ENCODE assay signal across 8 cellular contexts in genomic region chr7:102285541-102286236, GRCh38. TPM values are rescaled to one million over a fixed set of nuclear protein-coding genes. Genes with fewer than 3 reads are reported as not detected.
A peak's percentile ranks its signal among the peaks of the same experiment; 100 is the strongest.
DNase-seq lines count a peak whose midpoint lies in the region; ATAC-seq and TF ChIP-seq lines count a peak whose summit lies in the region.

No MANE protein-coding gene starts in this region.

- H3K27ac Mint-ChIP-seq in brain = peak overlapping the region in 4 of 5 experiments; percentile 48 to 78 (median 71)

- H3K27me3 Mint-ChIP-seq in brain = no peaks in the 10 kb centered on the region

- no peaks in the 10 kb centered on the region for H3K36me3 Mint-ChIP-seq in brain

- H3K27me3 ChIP-seq in cardiac muscle cell (no peaks in the 10 kb centered on the region), mononuclear cell (ENCODE audit: insufficient read depth, low read length) (no peaks in the 10 kb centered on the region), vagina (no peaks in the 10 kb centered on the region)

- peak overlapping the region; percentile 52 for H3K4me3 ChIP-seq in cardiac muscle cell
- H3K4me3 ChIP-seq in mononuclear cell (ENCODE audit: low read length) = peak overlapping the region; percentile 45
- peak overlapping the region; percentile 67 to 97 for H3K4me3 ChIP-seq in vagina

- intact Hi-C loops in left ventricle myocardium superior (cut with micrococcal nuclease) = no loop called here
- intact Hi-C loops in vagina (cut with DNase I) = no loop called here

- peaks cover 43% of the 10 kb centered on the region for H3K4me1 Mint-ChIP-seq in brain

- H3K36me3 ChIP-seq in cardiac muscle cell = no peaks in the 10 kb centered on the region
- H3K36me3 ChIP-seq in vagina = no peaks in the 10 kb centered on the region

- peak overlapping the region; percentile 59 to 90 (median 75) for H3K4me3 Mint-ChIP-seq in brain

- H3K9me3 Mint-ChIP-seq in brain = no peaks in the 10 kb centered on the region

- no peaks in the 10 kb centered on the region for H3K9me3 ChIP-seq in cardiac muscle cell (ENCODE audit: low read depth)
- no peaks in the 10 kb centered on the region for H3K9me3 ChIP-seq in mononuclear cell (ENCODE audit: low read depth, low read length)
- no peaks in the 10 kb centered on the region for H3K9me3 ChIP-seq in vagina

- TF ChIP-seq CTCF in cardiac muscle cell (IDR thresholded peaks at IDR 0.05; ENCODE audit: low read depth, low read length) (no peak), brain (conservative IDR thresholded peaks at IDR 0.05) (no peak), vagina (IDR thresholded peaks at IDR 0.05) (no peak)

- no peak for ATAC-seq in left ventricle myocardium superior
- no peak for ATAC-seq in HG02840 (IDR thresholded peaks at IDR 0.05; ENCODE audit: low FRiP score, unreplicated experiment)
- no peak for ATAC-seq in GM18873 (IDR thresholded peaks at IDR 0.05; ENCODE audit: low FRiP score, unreplicated experiment)

- TF ChIP-seq POLR2A in vagina (IDR thresholded peaks at IDR 0.05) = no peak

- H3K27ac ChIP-seq in cardiac muscle cell (no peak overlapping the region), vagina (peak overlapping the region; percentile 84)

- no peak for DNase-seq in cardiac muscle cell (ENCODE audit: low read depth in 1 of 2, low spot score in 1 of 2)
- DNase-seq in left ventricle myocardium superior = no peak
- DNase-seq in vagina (ENCODE audit: extremely low spot score in 2 of 2) = no peak
- no peak for DNase-seq in NCI-H1436 treated with DMSO at 0.1 percent for 48 hours (lab: John Stamatoyannopoulos, UW)

- no peaks in the 10 kb centered on the region for H3K4me1 ChIP-seq in cardiac muscle cell (ENCODE audit: low read depth)
- H3K4me1 ChIP-seq in mononuclear cell (ENCODE audit: insufficient read depth, low read length) = peaks cover 54% of the 10 kb centered on the region
- peaks cover 38% of the 10 kb centered on the region for H3K4me1 ChIP-seq in vagina

RNA-seq across cellular contexts. Expression of gene SH2B2, which starts 1.0 kb away (rescaled TPM):
- total RNA-seq in cardiac muscle cell (12.7 and 17.4 TPM in 2 replicates), left ventricle myocardium superior (0.99 TPM), mononuclear cell (9.2 TPM), vagina (8.8 TPM)
- polyA plus RNA-seq in cardiac muscle cell (10.2 and 13.1 TPM in 2 replicates), brain (ENCODE audit: insufficient read depth, low read depth, low replicate concordance) (8.3 TPM)
